In genomic region chr17:56835259-56835575, GRCh38 we compare ENCODE assay signal across 8 cellular contexts. TPM values are rescaled to one million over a fixed set of nuclear protein-coding genes. Genes with fewer than 3 reads are reported as not detected.
A peak's percentile ranks its signal among the peaks of the same experiment; 100 is the strongest.
DNase-seq lines count a peak whose midpoint lies in the region; ATAC-seq and TF ChIP-seq lines count a peak whose summit lies in the region.

No MANE protein-coding gene starts in this region.

- H3K27ac ChIP-seq in SK-N-SH (ENCODE audit: low read depth in 2 of 2, low read length in 1 of 2) = no peak overlapping the region
- peak overlapping the region; percentile 67 for H3K27ac ChIP-seq in substantia nigra (ENCODE audit: low read depth, low read length, poor library complexity, severe bottlenecking)

- TF ChIP-seq EP300 in SK-N-SH (IDR thresholded peaks at IDR 0.05; ENCODE audit: borderline replicate concordance in 1 of 2, low read depth in 1 of 2, low read length in 1 of 2) = no peak

- no peaks in the 10 kb centered on the region for H3K9me2 ChIP-seq in SK-N-SH

- H3K36me3 ChIP-seq in SK-N-SH (replicated peaks in 1 of 2; ENCODE audit: control insufficient read depth in 1 of 2, insufficient read depth in 2 of 2, low read length in 1 of 2) = peaks cover 4 to 25% of the 10 kb centered on the region in 2 experiments

- TF ChIP-seq CTCF in SK-N-SH (IDR thresholded peaks at IDR 0.05) = no peak
- no peak for TF ChIP-seq CTCF in WI38 (IDR thresholded peaks at IDR 0.05; ENCODE audit: low read depth, low read length)
- no peak for TF ChIP-seq CTCF in GM20000 (IDR thresholded peaks at IDR 0.05; ENCODE audit: extremely low read depth, missing control alignments)

- H4K20me1 ChIP-seq in SK-N-SH (ENCODE audit: insufficient read depth) = no peaks in the 10 kb centered on the region

- peak overlapping the region; percentile 97 for H3K4me2 ChIP-seq in SK-N-SH

- TF ChIP-seq RAD21 in SK-N-SH (IDR thresholded peaks at IDR 0.05; ENCODE audit: low read length) = no peak

- peaks cover 4% of the 10 kb centered on the region for H3F3A ChIP-seq in SK-N-SH (replicated peaks; ENCODE audit: insufficient read depth)

- no peak overlapping the region for H2AFZ ChIP-seq in SK-N-SH (ENCODE audit: low read depth)

- no peak for DNase-seq in SK-N-SH
- DNase-seq in substantia nigra (lab: John Stamatoyannopoulos, UW) = peak in 1 of 49 donors; percentile 34
- DNase-seq in GM20000 (ENCODE audit: low spot score) = no peak
- DNase-seq in A172 (ENCODE audit: low spot score) = no peak

- POLR2A ChIA-PET in SK-N-SH (lab: Yijun Ruan, JAX) = interaction anchor here (2.3 kb wide), 1 partner anchor 79 kb away, joined by 8 read pairs; the partner anchor contains the start of gene TRIM25

- no peak overlapping the region for H3K9ac ChIP-seq in SK-N-SH

- CTCF ChIA-PET in SK-N-SH (lab: Yijun Ruan, JAX) = interaction anchor here (1.2 to 5.5 kb wide), 9 partner anchors 9 to 109 kb away, joined by 3 to 32 read pairs (median 4); no protein-coding TSS in a partner anchor

- no peaks in the 10 kb centered on the region for H3K27me3 ChIP-seq in SK-N-SH (ENCODE audit: insufficient read depth)

- H3K9me3 ChIP-seq in SK-N-SH (no peaks in the 10 kb centered on the region), iPS-18c (ENCODE audit: control insufficient read depth, insufficient read depth, low read length) (peaks cover 5% of the 10 kb centered on the region)

- H3K4me1 ChIP-seq in SK-N-SH (ENCODE audit: control insufficient read depth in 1 of 2, insufficient read depth in 2 of 2, low read depth in 1 of 2, low read length in 1 of 2) = peaks cover 9 to 21% of the 10 kb centered on the region in 2 experiments; a peak in 3 of 4 replicates

- H3K4me3 ChIP-seq in SK-N-SH (ENCODE audit: low read depth in 2 of 2, low read length in 1 of 2) (peak overlapping the region; percentile 66 to 74), WI38 (ENCODE audit: low read depth, low read length) (peak overlapping the region; percentile 78), iPS-18c (ENCODE audit: insufficient read depth, low read depth, low read length) (peak overlapping the region; percentile 69)

- H3K79me2 ChIP-seq in SK-N-SH (ENCODE audit: insufficient read depth) = peaks cover 40% of the 10 kb centered on the region

- 97% methylated on average over 6 of the region's 6 CpGs for WGBS in SK-N-SH (ENCODE audit: low lambda C conversion rate)

- ATAC-seq in SK-N-SH treated with all-trans-retinoic acid at 6 μM for 48 hours = no peak
- ATAC-seq in HG03139 (IDR thresholded peaks at IDR 0.05; ENCODE audit: unreplicated experiment) = no peak

TF ChIP-seq in SK-N-SH, 30 proteins besides CTCF, POLR2A, EP300 and RAD21:
- no peak for TF ChIP-seq EZH2phosphoT487 (IDR thresholded peaks at IDR 0.05; ENCODE audit: borderline replicate concordance, low read depth)

TF ChIP-seq in SK-N-SH treated with all-trans-retinoic acid at 6 μM for 48 hours, 23 proteins besides CTCF, POLR2A, EP300 and RAD21:
- no peak for TF ChIP-seq ZNF70 (CRISPR knock-in tag; IDR thresholded peaks at IDR 0.05)
- TF ChIP-seq ZNF8 (CRISPR knock-in tag; IDR thresholded peaks at IDR 0.05) = no peak
- TF ChIP-seq CSRNP3 (CRISPR knock-in tag; IDR thresholded peaks at IDR 0.05) = no peak
- no peak for TF ChIP-seq GLIS3 (CRISPR knock-in tag; IDR thresholded peaks at IDR 0.05)
- TF ChIP-seq ZNF565 (CRISPR knock-in tag; conservative IDR thresholded peaks at IDR 0.05; ENCODE audit: low read depth) = no peak
- no peak for TF ChIP-seq ZFP30 (CRISPR knock-in tag; IDR thresholded peaks at IDR 0.05)
- no peak for TF ChIP-seq TCF4 (CRISPR knock-in tag; IDR thresholded peaks at IDR 0.05; ENCODE audit: borderline replicate concordance)
- TF ChIP-seq ARNTL (CRISPR knock-in tag; IDR thresholded peaks at IDR 0.05; ENCODE audit: borderline replicate concordance, low read depth) = no peak

RNA-seq across cellular contexts. Expression of gene DGKE, which starts 1.3 kb away (rescaled TPM):
- polyA plus RNA-seq in SK-N-SH (2012; rRNA removed) = 2.4 and 2.8 TPM in 2 replicates
- 1.9 and 2.0 TPM in 2 replicates for polyA plus RNA-seq in SK-N-SH (2012; cell fraction: cytosol; rRNA removed)
- polyA plus RNA-seq in SK-N-SH (2012; cell fraction: nucleus; rRNA removed) = 13.8 and 15.7 TPM in 2 replicates
- total RNA-seq in A172 (2014; rRNA removed; shearing (Covaris generic)) = 3.2 and 7.1 TPM in 2 replicates

RNA-seq across cellular contexts. Expression of gene C17orf67, which starts 1.5 kb away (rescaled TPM):
- polyA plus RNA-seq in SK-N-SH (2012; rRNA removed) = 1.6 and 1.7 TPM in 2 replicates
- polyA plus RNA-seq in SK-N-SH (2012; cell fraction: cytosol; rRNA removed) = 1.6 and 1.9 TPM in 2 replicates
- polyA plus RNA-seq in SK-N-SH (2012; cell fraction: nucleus; rRNA removed) = 3.7 and 5.1 TPM in 2 replicates
- 0.76 and 1.8 TPM in 2 replicates for total RNA-seq in A172 (2014; rRNA removed; shearing (Covaris generic))
